Comparison of ENCODE assay signal across 8 cellular contexts in genomic region chr16:4273858-4274291, GRCh38. TPM values are rescaled to one million over a fixed set of nuclear protein-coding genes. Genes with fewer than 3 reads are reported as not detected.
DNase-seq lines count a peak whose midpoint lies in the region; ATAC-seq and TF ChIP-seq lines count a peak whose summit lies in the region.

No MANE protein-coding gene starts in this region.

- H3K36me3 ChIP-seq in gastroesophageal sphincter (no peaks in the 10 kb centered on the region), ovary (no peaks in the 10 kb centered on the region)

- DNase-seq in AG08396 (ENCODE audit: low spot score) (peak; percentile 38), NCI-H69 (lab: John Stamatoyannopoulos, UW) (peak; percentile 72), ovary (peak; percentile 40 to 67 (median 66)), dedifferentiated amniotic fluid mesenchymal stem cell (ENCODE audit: extremely low spot score) (no peak)
- DNase-seq in activated T-helper 9 cell treated with anti-CD3 and anti-CD28 coated beads, Interleukin-2, amount 50 U/mL, for 16 hours (ENCODE audit: low read depth), result peak; percentile 41

- no peak for TF ChIP-seq EP300 in gastroesophageal sphincter (IDR thresholded peaks at IDR 0.05)
- no peak for TF ChIP-seq EP300 in ovary (IDR thresholded peaks at IDR 0.05)

- H3K27me3 ChIP-seq in gastroesophageal sphincter (no peaks in the 10 kb centered on the region), ovary (no peaks in the 10 kb centered on the region)

- TF ChIP-seq CTCF in gastroesophageal sphincter (IDR thresholded peaks at IDR 0.05) (peak in 3 of 4 experiments; percentile 41 to 46 (median 43)), ovary (IDR thresholded peaks at IDR 0.05) (peak in 2 of 3 donors; percentile 13 to 21)

- no peaks in the 10 kb centered on the region for H3K9me3 ChIP-seq in gastroesophageal sphincter
- H3K9me3 ChIP-seq in ovary, result no peaks in the 10 kb centered on the region

- 0% methylated on average over 7 of the region's 24 CpGs; no CpG with 5 or more reads in 1 of the 2 donors for WGBS in gastroesophageal sphincter (ENCODE audit: low coverage in 1 of 2), 2 donors
- 0 to 1% (median 0%) methylated on average over 24 of the region's 24 CpGs for WGBS in ovary, 3 donors

- H3K27ac ChIP-seq in gastroesophageal sphincter (peak overlapping the region; percentile 84 to 95 (median 90)), ovary (peak overlapping the region; percentile 13 to 81)

- intact Hi-C loops in ovary (cut with DNase I), result loop anchor here in 1 of 4 donors (5.0 kb wide), 1 partner anchor 53 kb away; no protein-coding TSS in a partner anchor

- no peak for TF ChIP-seq POLR2A in gastroesophageal sphincter (IDR thresholded peaks at IDR 0.05)
- no peak for TF ChIP-seq POLR2A in ovary (IDR thresholded peaks at IDR 0.05)

- peak; percentile 15 for ATAC-seq in GM18511 (IDR thresholded peaks at IDR 0.05; ENCODE audit: unreplicated experiment)
- ATAC-seq in gastroesophageal sphincter, result peak; percentile 52
- no peak for ATAC-seq in GM19455 (IDR thresholded peaks at IDR 0.05; ENCODE audit: unreplicated experiment)

- H3K4me1 ChIP-seq in gastroesophageal sphincter (peaks cover 0 to 31% (median 8%) of the 10 kb centered on the region in 3 donors), ovary (ENCODE audit: insufficient read depth) (peaks cover 7% of the 10 kb centered on the region)

- H3K4me3 ChIP-seq in gastroesophageal sphincter (peak overlapping the region; percentile 82 to 97), ovary (peak overlapping the region; percentile 88)

RNA-seq across cellular contexts. Expression of gene TFAP4, which starts 1.1 kb away (rescaled TPM):
- total RNA-seq in gastroesophageal sphincter (1 to 10 TPM; 3.3 to 5.9 (median 4.7) TPM), ovary (10 to 100 TPM in 5 of 7 donors, 1 to 10 TPM in 2; 3.7 to 23.7 (median 18.3) TPM)
- 10 to 100 TPM in 1 of 2 donors, 1 to 10 TPM in 1; 2.1 to 14.0 TPM for polyA plus RNA-seq in ovary

RNA-seq across cellular contexts. Expression of gene SRL, which starts 32.0 kb away (rescaled TPM):
- 1 to 10 TPM; 1.2 to 3.4 (median 2.4) TPM for total RNA-seq in gastroesophageal sphincter
- 1 to 10 TPM in 3 of 7 donors, under 1 TPM in 4; under 0.01 to 2.1 (median 0.78) TPM for total RNA-seq in ovary
- polyA plus RNA-seq in ovary, result 1 to 10 TPM; 1.1 to 7.5 TPM

RNA-seq across cellular contexts. Expression of gene GLIS2, which starts 42.0 kb away (rescaled TPM):
- total RNA-seq in gastroesophageal sphincter (10 to 100 TPM in 1 of 4 donors, 1 to 10 TPM in 3; 5.7 to 26.9 (median 7.9) TPM), ovary (10 to 100 TPM in 5 of 7 donors, 1 to 10 TPM in 2; 5.1 to 79.5 (median 49.8) TPM)
- polyA plus RNA-seq in ovary, result 10 to 100 TPM in 1 of 2 donors, 1 to 10 TPM in 1; 1.6 to 24.6 TPM
